ENCODE assay signal across 8 cellular contexts in the genomic region with DNA sequence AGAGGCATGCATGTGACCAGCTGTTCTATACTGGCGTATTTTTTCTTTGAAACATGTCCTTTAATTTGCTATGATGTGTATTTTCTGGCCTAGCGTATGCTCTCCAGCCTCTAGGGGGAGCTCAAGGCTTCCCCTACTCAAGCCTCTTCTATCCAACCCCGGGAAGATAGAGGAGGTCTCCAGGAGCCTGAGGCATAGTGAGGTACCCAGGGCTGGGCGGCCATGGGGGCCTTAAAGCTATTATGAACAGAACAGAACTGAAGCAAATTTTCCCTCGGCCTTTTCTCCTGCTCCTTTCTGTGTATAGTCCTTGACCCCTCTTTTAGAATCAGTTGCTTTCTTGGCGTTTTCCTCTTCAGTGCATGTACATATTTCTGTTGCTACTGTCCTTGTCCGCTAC.
A peak's percentile ranks its signal among the peaks of the same experiment; 100 is the strongest.
DNase-seq lines count a peak whose midpoint lies in the region; ATAC-seq and TF ChIP-seq lines count a peak whose summit lies in the region.

No MANE protein-coding gene starts in this region.

- H3K79me2 ChIP-seq in parathyroid adenoma = no peaks in the 10 kb centered on the region

- POLR2A ChIA-PET in AG04450 (lab: Yijun Ruan, JAX) = no interaction called here

- no peak overlapping the region for H3K4me2 ChIP-seq in parathyroid adenoma (ENCODE audit: low read length)

- no peak overlapping the region for H3K9ac ChIP-seq in parathyroid adenoma

- H3K36me3 ChIP-seq in parathyroid adenoma (ENCODE audit: control insufficient read depth, insufficient read depth, low read length) = no peaks in the 10 kb centered on the region

- H3K27ac ChIP-seq in AG04450 (ENCODE audit: low read depth, low read length) (no peak overlapping the region), parathyroid adenoma (no peak overlapping the region)

- CTCF ChIA-PET in AG04450 (lab: Charles Lee) = interaction anchor here (0.5 to 1.9 kb wide), 15 partner anchors 9 to 803 kb away, joined by 3 to 7 read pairs (median 3); no protein-coding TSS in a partner anchor

- peaks cover 14% of the 10 kb centered on the region for H3K4me1 ChIP-seq in parathyroid adenoma

- DNase-seq in AG04450 (ENCODE audit: low read depth, low spot score) (no peak), GM13976 (ENCODE audit: low spot score) (peak; percentile 12), MV-4-11 (lab: John Stamatoyannopoulos, UW) (peak; percentile 47), T1000 (lab: John Stamatoyannopoulos, UW) (peak; percentile 18), foreskin melanocyte (peak; percentile 48)
- no peak for DNase-seq in activated CD4-positive, CD25-positive, alpha-beta regulatory T cell (lab: John Stamatoyannopoulos, UW)

- no peaks in the 10 kb centered on the region for H3K27me3 ChIP-seq in AG04450 (ENCODE audit: control insufficient read depth, insufficient read depth, low read length)
- H3K27me3 ChIP-seq in parathyroid adenoma (ENCODE audit: control insufficient read depth, insufficient read depth, low read length) = no peaks in the 10 kb centered on the region

- H2AFZ ChIP-seq in parathyroid adenoma = no peak overlapping the region

- H3K4me3 ChIP-seq in AG04450 (ENCODE audit: low read depth, low read length) = no peak overlapping the region
- H3K4me3 ChIP-seq in parathyroid adenoma (ENCODE audit: low read depth, low read length) = no peak overlapping the region

- ATAC-seq in GM21737 (IDR thresholded peaks at IDR 0.05; ENCODE audit: unreplicated experiment) = no peak

- in situ Hi-C loops in GM13976 (cut with MboI; ENCODE audit: low sequenced_read_pairs, unreplicated experiment) = loop anchor here (25.0 kb wide), 1 partner anchor 527 kb away; a partner anchor contains a TSS

- peak; percentile 68 for TF ChIP-seq CTCF in AG04450 (IDR thresholded peaks at IDR 0.05; ENCODE audit: low read depth, low read length)
- TF ChIP-seq CTCF in GM13976 (IDR thresholded peaks at IDR 0.05; ENCODE audit: borderline replicate concordance, control extremely low read depth, extremely low read depth, insufficient read depth, missing control alignments) = peak; percentile 46
- peak; percentile 87 for TF ChIP-seq CTCF in parathyroid adenoma (IDR thresholded peaks at IDR 0.05)

- no peaks in the 10 kb centered on the region for H3K9me3 ChIP-seq in AG04450 (ENCODE audit: control insufficient read depth, insufficient read depth, low read length)
- H3K9me3 ChIP-seq in parathyroid adenoma (ENCODE audit: control insufficient read depth, low read length) = no peaks in the 10 kb centered on the region

Comparison
In these comparisons a context has a peak if more than half of its experiments do, and no peak if none do; other contexts are left out.
1. DNase-seq: peak in GM13976 (single experiment), MV-4-11 (single experiment), T1000 (single experiment) and foreskin melanocyte (single experiment); none in AG04450 (single experiment) and activated CD4-positive, CD25-positive, alpha-beta regulatory T cell (0 of 4).
2. Peak in every context shown above with its lines, with median percentiles within 50 percentile points of each other: CTCF ChIP-seq.